In genomic region chr5:71528206-71528605, GRCh38 we compare ENCODE assay signal across 1 cellular context.
TF ChIP-seq lines count a peak whose summit lies in the region.

No MANE protein-coding gene starts in this region.

TF ChIP-seq in IMR-90, 13 proteins besides CTCF, POLR2A, EP300 and RAD21 (continued from another document):
- TF ChIP-seq ELK1 (IDR thresholded peaks at IDR 0.05; ENCODE audit: borderline replicate concordance, low read depth, low read length) = no peak
